In the genomic region with DNA sequence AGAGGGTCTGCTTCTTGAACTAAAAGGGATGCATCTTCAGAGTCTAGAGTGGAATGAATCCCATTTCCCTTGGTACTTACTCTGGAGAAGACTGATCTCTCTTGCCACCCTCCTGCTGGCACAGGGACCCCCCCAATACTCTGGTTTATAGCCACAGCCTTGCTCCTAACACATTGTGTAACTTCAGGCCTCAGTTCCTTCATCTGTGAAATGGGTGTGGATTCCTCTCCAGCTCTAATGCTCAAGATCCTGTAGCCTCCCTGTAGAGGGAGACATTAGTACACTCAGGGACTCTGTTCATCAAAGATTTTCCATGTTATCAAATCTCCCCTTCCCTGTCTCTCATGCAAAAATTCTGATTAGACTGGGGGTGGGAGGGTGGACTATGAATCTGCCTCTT, we compare ENCODE assay signal across 21 cellular contexts.
"Had no signal": no experiment of that assay in that cellular context is flagged by ENCODE, and none has a peak within 500 bp of the region (broad histone marks: within the 10 kb centered on the region; RNA-seq: fewer than 3 reads in every experiment).

No MANE protein-coding gene starts in this region.

- H3K4me3 ChIP-seq: cardiac muscle cell, SJSA1 had no signal

- H3K27ac ChIP-seq: brain microvascular endothelial cell, cardiac muscle cell, SJSA1, VCaP had no signal

- H3K4me1 ChIP-seq: SJSA1 had no signal

- ATAC-seq: activated CD4-positive, alpha-beta T cell treated with anti-CD3 and anti-CD28 coated beads for 36 hours; activated T-cell treated with anti-CD3 and anti-CD28 coated beads, Interleukin-2, amount 50 U/mL, for 72 hours; PC-3 had no signal

- DNase-seq: activated CD4-positive, alpha-beta memory T cell treated with anti-CD3 and anti-CD28 coated beads, Interleukin-2, amount 10 ng/mL, durations not matched to agents 7 days and 5 days; activated CD4-positive, alpha-beta T cell treated with anti-CD3 and anti-CD28 coated beads for 36 hours; activated CD4-positive, alpha-beta T cell treated with anti-CD3 and anti-CD28 coated beads, Interleukin-2, amount 50 U/mL, for 1 hour; activated gamma-delta T cell treated with Interleukin-2 at 50 U/mL for 16 hours; activated naive CD4-positive, alpha-beta T cell treated with anti-CD3 and anti-CD28 coated beads, Interleukin-2, amount 10 ng/mL, durations not matched to agents 7 days and 5 days; activated naive CD8-positive, alpha-beta T cell treated with anti-CD3 and anti-CD28 coated beads for 36 hours; activated T-cell treated with anti-CD3 and anti-CD28 coated beads, Interleukin-2, amount 50 U/mL, for 72 hours; brain microvascular endothelial cell; cerebellar nuclear complex; NCI-H1048; NCI-H146; NCI-H187 treated with DMSO at 0.1 percent for 48 hours; NCI-H2081 treated with DMSO at 0.1 percent for 48 hours; NCI-H446; NCI-H774; PC-3; SHP77; T-helper 1 cell had no signal

- H3K36me3 ChIP-seq: brain microvascular endothelial cell, cardiac muscle cell, SJSA1 had no signal

- H3K9me3 ChIP-seq: SJSA1 had no signal

- H3K27me3 ChIP-seq: brain microvascular endothelial cell, cardiac muscle cell, SJSA1 had no signal
